In genomic region chr1:149885364-149886111, GRCh38 we compare ENCODE assay signal across 8 cellular contexts. TPM values are rescaled to one million over a fixed set of nuclear protein-coding genes. Genes with fewer than 3 reads are reported as not detected.
DNase-seq lines count a peak whose midpoint lies in the region; ATAC-seq and TF ChIP-seq lines count a peak whose summit lies in the region.

No MANE protein-coding gene starts in this region.

- no peaks in the 10 kb centered on the region for H3K9me3 ChIP-seq in osteoblast (ENCODE audit: low read depth, low read length)
- H3K9me3 ChIP-seq in tibial artery = no peaks in the 10 kb centered on the region

- no peak for ATAC-seq in HG03045 (IDR thresholded peaks at IDR 0.05; ENCODE audit: unreplicated experiment)

- H3K27me3 ChIP-seq in osteoblast (ENCODE audit: insufficient read depth, low read length) (no peaks in the 10 kb centered on the region), tibial artery (no peaks in the 10 kb centered on the region)

- peaks cover 2% of the 10 kb centered on the region for H3K9me3 Mint-ChIP-seq in activated naive CD8-positive, alpha-beta T cell treated with anti-CD3 and anti-CD28 coated beads for 36 hours
- H3K9me3 Mint-ChIP-seq in glutamatergic neuron (ENCODE audit: unreplicated experiment) = peaks cover 4% of the 10 kb centered on the region

- H3K4me3 ChIP-seq in osteoblast (ENCODE audit: insufficient read depth, low read length) = peak overlapping the region; percentile 80
- peak overlapping the region; percentile 85 to 90 for H3K4me3 ChIP-seq in tibial artery

- DNase-seq in ELR (ENCODE audit: low read depth) (peak; percentile 86), NCI-H1092 (lab: John Stamatoyannopoulos, UW) (peak; percentile 90), SK-N-DZ (ENCODE audit: low spot score) (peak; percentile 87), glutamatergic neuron (peak; percentile 76), osteoblast (ENCODE audit: insufficient read length, low spot score, missing footprints) (peak; percentile 87), tibial artery (peak; percentile 95 to 96)
- DNase-seq in activated naive CD8-positive, alpha-beta T cell treated with anti-CD3 and anti-CD28 coated beads for 36 hours = peak; percentile 82

- H3K36me3 Mint-ChIP-seq in activated naive CD8-positive, alpha-beta T cell treated with anti-CD3 and anti-CD28 coated beads for 36 hours = no peaks in the 10 kb centered on the region
- H3K36me3 Mint-ChIP-seq in glutamatergic neuron (ENCODE audit: unreplicated experiment) = no peaks in the 10 kb centered on the region

- peaks cover 21% of the 10 kb centered on the region for H3K4me1 ChIP-seq in osteoblast (ENCODE audit: insufficient read depth, low read length)
- H3K4me1 ChIP-seq in tibial artery = peaks cover 0 to 25% (median 19%) of the 10 kb centered on the region in 4 donors

- H3K4me3 Mint-ChIP-seq in activated naive CD8-positive, alpha-beta T cell treated with anti-CD3 and anti-CD28 coated beads for 36 hours = no peak overlapping the region
- H3K4me3 Mint-ChIP-seq in glutamatergic neuron (ENCODE audit: unreplicated experiment) = no peak overlapping the region

- intact Hi-C loops in tibial artery (cut with DNase I; ENCODE audit: low total_unique reads) = no loop called here

- TF ChIP-seq CTCF in glutamatergic neuron (IDR thresholded peaks at IDR 0.05; ENCODE audit: partially characterized antibody, unreplicated experiment) (no peak), osteoblast (IDR thresholded peaks at IDR 0.05; ENCODE audit: extremely low read depth, low read depth, low read length) (no peak), tibial artery (IDR thresholded peaks at IDR 0.05) (peak; percentile 4 to 19)

- H3K27me3 Mint-ChIP-seq in activated naive CD8-positive, alpha-beta T cell treated with anti-CD3 and anti-CD28 coated beads for 36 hours = no peaks in the 10 kb centered on the region
- H3K27me3 Mint-ChIP-seq in glutamatergic neuron (ENCODE audit: unreplicated experiment) = peaks cover 3% of the 10 kb centered on the region

- peaks cover 26% of the 10 kb centered on the region for H3K79me2 ChIP-seq in osteoblast (ENCODE audit: insufficient read depth, low read length)

- no peaks in the 10 kb centered on the region for H4K20me1 ChIP-seq in osteoblast (ENCODE audit: insufficient read depth, low read length)

- H3K27ac ChIP-seq in osteoblast (ENCODE audit: low read depth, low read length) (peak overlapping the region; percentile 94), tibial artery (peak overlapping the region; percentile 99 to 100)

- peaks cover 10% of the 10 kb centered on the region for H3K4me1 Mint-ChIP-seq in activated naive CD8-positive, alpha-beta T cell treated with anti-CD3 and anti-CD28 coated beads for 36 hours
- no peaks in the 10 kb centered on the region for H3K4me1 Mint-ChIP-seq in glutamatergic neuron (ENCODE audit: low read depth, unreplicated experiment)

- no peaks in the 10 kb centered on the region for H3K36me3 ChIP-seq in osteoblast (ENCODE audit: insufficient read depth, low read length)
- H3K36me3 ChIP-seq in tibial artery = no peaks in the 10 kb centered on the region

- H3K27ac Mint-ChIP-seq in activated naive CD8-positive, alpha-beta T cell treated with anti-CD3 and anti-CD28 coated beads for 36 hours = no peak overlapping the region
- no peak overlapping the region for H3K27ac Mint-ChIP-seq in glutamatergic neuron (ENCODE audit: unreplicated experiment)

- no peak overlapping the region for H2AFZ ChIP-seq in osteoblast (ENCODE audit: low read length)

- H3K4me2 ChIP-seq in osteoblast (ENCODE audit: insufficient read depth, low read length) = peak overlapping the region; percentile 91

RNA-seq across cellular contexts. Expression of gene BOLA1, which starts 13.8 kb away (rescaled TPM):
- polyA plus RNA-seq in SK-N-DZ (2014; cell fraction: cytosol; rRNA removed) = 32.8 and 33.7 TPM in 2 replicates
- polyA plus RNA-seq in SK-N-DZ (2014; cell fraction: nucleus; rRNA removed) = 37.5 and 43.6 TPM in 2 replicates
- total RNA-seq in activated naive CD8-positive, alpha-beta T cell treated with anti-CD3 and anti-CD28 coated beads for 36 hours = 10 to 100 TPM; 20.6 to 22.6 TPM
- total RNA-seq in glutamatergic neuron (ENCODE audit: unreplicated experiment) (6.4 TPM), osteoblast (6.9 and 7.7 TPM in 2 replicates)

RNA-seq across cellular contexts. Expression of gene SV2A, which starts 32.1 kb away (rescaled TPM):
- 22.6 and 27.0 TPM in 2 replicates for polyA plus RNA-seq in SK-N-DZ (2014; cell fraction: cytosol; rRNA removed)
- 20.1 and 27.6 TPM in 2 replicates for polyA plus RNA-seq in SK-N-DZ (2014; cell fraction: nucleus; rRNA removed)
- 10 to 100 TPM; 12.5 to 12.8 TPM for total RNA-seq in activated naive CD8-positive, alpha-beta T cell treated with anti-CD3 and anti-CD28 coated beads for 36 hours
- total RNA-seq in glutamatergic neuron (ENCODE audit: unreplicated experiment) (34.9 TPM), osteoblast (20.3 and 23.2 TPM in 2 replicates)

RNA-seq across cellular contexts. Expression of gene SF3B4, which starts 42.1 kb away (rescaled TPM):
- polyA plus RNA-seq in SK-N-DZ (2014; cell fraction: cytosol; rRNA removed) = 49.6 and 65.4 TPM in 2 replicates
- 23.3 and 41.1 TPM in 2 replicates for polyA plus RNA-seq in SK-N-DZ (2014; cell fraction: nucleus; rRNA removed)
- total RNA-seq in activated naive CD8-positive, alpha-beta T cell treated with anti-CD3 and anti-CD28 coated beads for 36 hours = 100 to 1,000 TPM; 111 to 112 TPM
- total RNA-seq in glutamatergic neuron (ENCODE audit: unreplicated experiment) (47.3 TPM), osteoblast (12.4 and 13.4 TPM in 2 replicates)

RNA-seq across cellular contexts. Expression of gene MTMR11, which starts 51.1 kb away (rescaled TPM):
- polyA plus RNA-seq in SK-N-DZ (2014; cell fraction: cytosol; rRNA removed) = 3.9 and 4.5 TPM in 2 replicates
- 43.9 and 44.1 TPM in 2 replicates for polyA plus RNA-seq in SK-N-DZ (2014; cell fraction: nucleus; rRNA removed)
- 1 to 10 TPM in 1 of 2 experiments, under 1 TPM in 1; 0.94 to 1.8 TPM for total RNA-seq in activated naive CD8-positive, alpha-beta T cell treated with anti-CD3 and anti-CD28 coated beads for 36 hours
- total RNA-seq in glutamatergic neuron (ENCODE audit: unreplicated experiment) (2.6 TPM), osteoblast (7.2 and 13.3 TPM in 2 replicates)

Comparison
In these comparisons a context has a peak if more than half of its experiments do, and no peak if none do; other contexts are left out.
1. CTCF ChIP-seq: peak in tibial artery (2 of 2); none in glutamatergic neuron (single experiment) and osteoblast (single experiment).
2. Peak in every context shown above with its lines, with median percentiles within 50 percentile points of each other: DNase-seq.